Comparison of ENCODE assay signal across 8 cellular contexts in genomic region chr12:42299392-42300308, GRCh38. TPM values are rescaled to one million over a fixed set of nuclear protein-coding genes. Genes with fewer than 3 reads are reported as not detected.
DNase-seq lines count a peak whose midpoint lies in the region; ATAC-seq, FAIRE-seq and TF ChIP-seq lines count a peak whose summit lies in the region.

No MANE protein-coding gene starts in this region.

- H3K36me3 ChIP-seq in MG63: no peaks in the 10 kb centered on the region

- no peak for DNase-seq in GM12892 (ENCODE audit: insufficient read length)
- DNase-seq in MG63: peak; percentile 10
- DNase-seq in astrocyte of the spinal cord (ENCODE audit: low read depth, low spot score): peak; percentile 54
- peak; percentile 37 to 46 for DNase-seq in stimulated activated CD8-positive, alpha-beta memory T cell treated with anti-CD3 and anti-CD28 coated beads, Interleukin-15, amount 100 ng/mL, for 48 hours (ENCODE audit: low read depth in 2 of 2)
- DNase-seq in Calu3: no peak
- DNase-seq in cerebellum (ENCODE audit: low spot score): no peak
- no peak for DNase-seq in NOMO-1 treated with dmso at 0.1 percent for 144 hours (lab: John Stamatoyannopoulos, UW; ENCODE audit: unreplicated experiment)

- no peaks in the 10 kb centered on the region for H3K9me3 ChIP-seq in MG63

- in situ Hi-C loops in astrocyte of the spinal cord (cut with HindIII; ENCODE audit: low sequenced_read_pairs): no loop called here

- peak; percentile 90 for FAIRE-seq in GM12892 (lab: Jason Lieb, UNC)

- H3K36me3 Mint-ChIP-seq in Calu3 (ENCODE audit: insufficient read depth, unreplicated experiment): no peaks in the 10 kb centered on the region

- H3K27ac Mint-ChIP-seq in Calu3 (ENCODE audit: unreplicated experiment): no peak overlapping the region

- CTCF ChIA-PET in Calu3 (lab: Charles Lee): no interaction called here

- TF ChIP-seq CTCF in astrocyte of the spinal cord (IDR thresholded peaks at IDR 0.05; ENCODE audit: low read depth, low read length): no peak
- no peak for TF ChIP-seq CTCF in Calu3 (IDR thresholded peaks at IDR 0.05; ENCODE audit: unreplicated experiment)

- H3K4me1 Mint-ChIP-seq in Calu3 (ENCODE audit: low read depth, unreplicated experiment): peaks cover 9% of the 10 kb centered on the region

- no peak for TF ChIP-seq POLR2A in GM12892 (IDR thresholded peaks at IDR 0.05; ENCODE audit: low read depth, low read length)

- intact Hi-C loops in Calu3 (cut with micrococcal nuclease; ENCODE audit: unreplicated experiment): no loop called here

- no peaks in the 10 kb centered on the region for H3K27me3 Mint-ChIP-seq in Calu3 (ENCODE audit: unreplicated experiment)

- H3K27me3 ChIP-seq in MG63: no peaks in the 10 kb centered on the region

- no TSS peak for BruUV-seq in Calu3 (replicated peaks; lab: Mats Ljungman, UMichigan)

- H3K4me3 ChIP-seq in MG63: no peak overlapping the region
- H3K4me3 ChIP-seq in astrocyte of the spinal cord (ENCODE audit: low read depth, low read length): no peak overlapping the region

- H3K4me3 Mint-ChIP-seq in Calu3 (ENCODE audit: low read depth, unreplicated experiment): no peak overlapping the region

- ATAC-seq in GM21737 (IDR thresholded peaks at IDR 0.05; ENCODE audit: unreplicated experiment): peak; percentile 82

- no peaks in the 10 kb centered on the region for H3K9me3 Mint-ChIP-seq in Calu3 (ENCODE audit: low read depth, unreplicated experiment)

RNA-seq across cellular contexts. Expression of gene ZCRB1, which starts 26.2 kb away (rescaled TPM):
- 79.0 TPM for polyA plus RNA-seq in GM12892 (2012; ENCODE audit: missing spikeins)
- total RNA-seq in MG63 (2014; rRNA removed; shearing (Covaris generic); ENCODE audit: low replicate concordance): 32.1 and 42.6 TPM in 2 replicates
- total RNA-seq in Calu3 (2022) (38.1 and 38.9 TPM in 2 replicates), cerebellum (15.5 TPM)

RNA-seq across cellular contexts. Expression of gene PPHLN1, which starts 26.3 kb away (rescaled TPM):
- 62.3 TPM for polyA plus RNA-seq in GM12892 (2012; ENCODE audit: missing spikeins)
- total RNA-seq in MG63 (2014; rRNA removed; shearing (Covaris generic); ENCODE audit: low replicate concordance): 19.8 and 20.7 TPM in 2 replicates
- total RNA-seq in Calu3 (2022): 41.5 and 45.5 TPM in 2 replicates
- 80.0 TPM for total RNA-seq in cerebellum

Comparison
In these comparisons a context has a peak if more than half of its experiments do, and no peak if none do; other contexts are left out.
1. DNase-seq: peak in MG63 (single experiment), astrocyte of the spinal cord (single experiment) and stimulated activated CD8-positive, alpha-beta memory T cell treated with anti-CD3 and anti-CD28 coated beads, Interleukin-15, amount 100 ng/mL, for 48 hours (2 of 2); none in GM12892 (single experiment), Calu3 (single experiment), cerebellum (single experiment) and NOMO-1 treated with dmso at 0.1 percent for 144 hours (single experiment).